1 cellular context compared by ENCODE assay signal in the genomic region with DNA sequence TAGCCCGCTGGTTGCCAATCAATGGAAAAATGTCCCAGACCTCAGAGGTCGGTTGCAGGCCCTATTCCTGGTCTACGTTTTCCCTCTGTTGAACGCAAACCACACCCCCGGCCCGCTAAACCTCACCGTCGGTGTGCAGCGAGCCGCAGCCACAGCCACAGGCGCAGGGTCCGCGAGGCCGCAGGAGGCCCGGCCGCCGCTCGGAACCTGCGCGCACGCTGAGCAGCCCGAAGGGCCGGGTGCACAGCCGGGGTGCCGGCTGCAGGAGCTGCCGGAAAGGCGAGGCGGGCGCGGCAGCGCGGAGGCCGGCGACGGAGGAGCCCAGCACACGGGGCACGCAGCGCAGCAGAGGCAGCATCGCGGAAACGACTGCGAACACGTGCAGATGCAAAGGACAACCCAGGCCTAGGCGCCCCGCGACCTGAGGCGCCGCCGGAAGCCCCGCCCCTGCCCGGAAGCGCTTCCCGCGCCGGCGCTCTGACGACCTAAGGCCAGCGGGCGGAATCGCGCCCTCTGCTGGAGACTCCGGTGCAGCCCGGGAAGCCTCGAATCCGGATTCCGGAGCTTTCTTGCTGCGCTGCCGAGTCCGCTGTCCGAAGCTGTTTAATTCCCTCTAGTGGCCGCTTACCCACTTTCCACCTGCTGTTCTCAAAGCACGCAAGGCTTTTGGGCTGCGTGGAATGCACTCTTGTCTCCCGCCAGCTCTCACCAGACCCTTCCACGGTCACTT.
TF ChIP-seq lines count a peak whose summit lies in the region.

A gene with protein sequence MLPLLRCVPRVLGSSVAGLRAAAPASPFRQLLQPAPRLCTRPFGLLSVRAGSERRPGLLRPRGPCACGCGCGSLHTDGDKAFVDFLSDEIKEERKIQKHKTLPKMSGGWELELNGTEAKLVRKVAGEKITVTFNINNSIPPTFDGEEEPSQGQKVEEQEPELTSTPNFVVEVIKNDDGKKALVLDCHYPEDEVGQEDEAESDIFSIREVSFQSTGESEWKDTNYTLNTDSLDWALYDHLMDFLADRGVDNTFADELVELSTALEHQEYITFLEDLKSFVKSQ (minus strand): TSS at position 440 of the 730 bp plus-strand sequence. CDS start 82 bp downstream, at position 358.

TF ChIP-seq in A549, 52 proteins besides CTCF, POLR2A, EP300 and RAD21 (continued from another document):
- TF ChIP-seq, protein P1, sequence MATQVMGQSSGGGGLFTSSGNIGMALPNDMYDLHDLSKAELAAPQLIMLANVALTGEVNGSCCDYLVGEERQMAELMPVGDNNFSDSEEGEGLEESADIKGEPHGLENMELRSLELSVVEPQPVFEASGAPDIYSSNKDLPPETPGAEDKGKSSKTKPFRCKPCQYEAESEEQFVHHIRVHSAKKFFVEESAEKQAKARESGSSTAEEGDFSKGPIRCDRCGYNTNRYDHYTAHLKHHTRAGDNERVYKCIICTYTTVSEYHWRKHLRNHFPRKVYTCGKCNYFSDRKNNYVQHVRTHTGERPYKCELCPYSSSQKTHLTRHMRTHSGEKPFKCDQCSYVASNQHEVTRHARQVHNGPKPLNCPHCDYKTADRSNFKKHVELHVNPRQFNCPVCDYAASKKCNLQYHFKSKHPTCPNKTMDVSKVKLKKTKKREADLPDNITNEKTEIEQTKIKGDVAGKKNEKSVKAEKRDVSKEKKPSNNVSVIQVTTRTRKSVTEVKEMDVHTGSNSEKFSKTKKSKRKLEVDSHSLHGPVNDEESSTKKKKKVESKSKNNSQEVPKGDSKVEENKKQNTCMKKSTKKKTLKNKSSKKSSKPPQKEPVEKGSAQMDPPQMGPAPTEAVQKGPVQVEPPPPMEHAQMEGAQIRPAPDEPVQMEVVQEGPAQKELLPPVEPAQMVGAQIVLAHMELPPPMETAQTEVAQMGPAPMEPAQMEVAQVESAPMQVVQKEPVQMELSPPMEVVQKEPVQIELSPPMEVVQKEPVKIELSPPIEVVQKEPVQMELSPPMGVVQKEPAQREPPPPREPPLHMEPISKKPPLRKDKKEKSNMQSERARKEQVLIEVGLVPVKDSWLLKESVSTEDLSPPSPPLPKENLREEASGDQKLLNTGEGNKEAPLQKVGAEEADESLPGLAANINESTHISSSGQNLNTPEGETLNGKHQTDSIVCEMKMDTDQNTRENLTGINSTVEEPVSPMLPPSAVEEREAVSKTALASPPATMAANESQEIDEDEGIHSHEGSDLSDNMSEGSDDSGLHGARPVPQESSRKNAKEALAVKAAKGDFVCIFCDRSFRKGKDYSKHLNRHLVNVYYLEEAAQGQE (IDR thresholded peaks at IDR 0.05) = no peak
- TF ChIP-seq RCOR1 (IDR thresholded peaks at IDR 0.05; ENCODE audit: low read depth, low read length) = no peak
- TF ChIP-seq KDM1A (IDR thresholded peaks at IDR 0.05; ENCODE audit: low read depth) = no peak
- no peak for TF ChIP-seq CHD2 (IDR thresholded peaks at IDR 0.05; ENCODE audit: low read length, partially characterized antibody)
- TF ChIP-seq FOSL2 (IDR thresholded peaks at IDR 0.05) = no peak
- no peak for TF ChIP-seq FOSL2 (CRISPR knock-in tag; IDR thresholded peaks at IDR 0.05)
- TF ChIP-seq RARB (CRISPR knock-in tag; IDR thresholded peaks at IDR 0.05) = no peak
- no peak for TF ChIP-seq GATA3 (IDR thresholded peaks at IDR 0.05; ENCODE audit: borderline replicate concordance)
- TF ChIP-seq JUN (IDR thresholded peaks at IDR 0.05) = peak; percentile 88 to 98
- TF ChIP-seq HOXA7 (CRISPR knock-in tag; IDR thresholded peaks at IDR 0.05) = no peak
- TF ChIP-seq TFCP2L1 (CRISPR knock-in tag; IDR thresholded peaks at IDR 0.05) = no peak; the same call in 1 of the 2 replicates
- no peak for TF ChIP-seq POLR2AphosphoS2 (conservative IDR thresholded peaks at IDR 0.05; ENCODE audit: low read length)
- no peak for TF ChIP-seq CBX2 (IDR thresholded peaks at IDR 0.05; ENCODE audit: borderline replicate concordance, low read depth)
- TF ChIP-seq, protein P2, sequence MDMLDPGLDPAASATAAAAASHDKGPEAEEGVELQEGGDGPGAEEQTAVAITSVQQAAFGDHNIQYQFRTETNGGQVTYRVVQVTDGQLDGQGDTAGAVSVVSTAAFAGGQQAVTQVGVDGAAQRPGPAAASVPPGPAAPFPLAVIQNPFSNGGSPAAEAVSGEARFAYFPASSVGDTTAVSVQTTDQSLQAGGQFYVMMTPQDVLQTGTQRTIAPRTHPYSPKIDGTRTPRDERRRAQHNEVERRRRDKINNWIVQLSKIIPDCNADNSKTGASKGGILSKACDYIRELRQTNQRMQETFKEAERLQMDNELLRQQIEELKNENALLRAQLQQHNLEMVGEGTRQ (IDR thresholded peaks at IDR 0.05) = no peak
- no peak for TF ChIP-seq HOXB13 (CRISPR knock-in tag; IDR thresholded peaks at IDR 0.05; ENCODE audit: low read depth)
- TF ChIP-seq KDM5A (IDR thresholded peaks at IDR 0.05) = peak; percentile 52; the same call in 1 of the 2 replicates
- TF ChIP-seq HOXB5 (CRISPR knock-in tag; IDR thresholded peaks at IDR 0.05) = 0 out of 2 replicates have a peak, but pooled peaks have one; percentile 20
- no peak for TF ChIP-seq CEBPB (IDR thresholded peaks at IDR 0.05)
- TF ChIP-seq RNF2 (IDR thresholded peaks at IDR 0.05; ENCODE audit: borderline replicate concordance, low read depth) = no peak
- TF ChIP-seq, protein P3, sequence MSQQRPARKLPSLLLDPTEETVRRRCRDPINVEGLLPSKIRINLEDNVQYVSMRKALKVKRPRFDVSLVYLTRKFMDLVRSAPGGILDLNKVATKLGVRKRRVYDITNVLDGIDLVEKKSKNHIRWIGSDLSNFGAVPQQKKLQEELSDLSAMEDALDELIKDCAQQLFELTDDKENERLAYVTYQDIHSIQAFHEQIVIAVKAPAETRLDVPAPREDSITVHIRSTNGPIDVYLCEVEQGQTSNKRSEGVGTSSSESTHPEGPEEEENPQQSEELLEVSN (IDR thresholded peaks at IDR 0.05; ENCODE audit: borderline replicate concordance, low read depth) = peak; percentile 87
- TF ChIP-seq NR3C1 (IDR thresholded peaks at IDR 0.05) = no peak
- peak; percentile 21; the same call in 1 of the 2 replicates for TF ChIP-seq HDAC2 (IDR thresholded peaks at IDR 0.05)
- no peak for TF ChIP-seq EHMT2 (IDR thresholded peaks at IDR 0.05; ENCODE audit: low read depth)
- TF ChIP-seq MAZ (IDR thresholded peaks at IDR 0.05; ENCODE audit: borderline replicate concordance, low read depth, low read length) = no peak
- TF ChIP-seq ZSCAN20 (CRISPR knock-in tag; IDR thresholded peaks at IDR 0.05) = no peak
- TF ChIP-seq MAFK (IDR thresholded peaks at IDR 0.05; ENCODE audit: partially characterized antibody) = no peak
- no peak for TF ChIP-seq FOSB (CRISPR knock-in tag; IDR thresholded peaks at IDR 0.05)
- TF ChIP-seq RFX5 (IDR thresholded peaks at IDR 0.05) = peak; percentile 67
- TF ChIP-seq, protein P4, sequence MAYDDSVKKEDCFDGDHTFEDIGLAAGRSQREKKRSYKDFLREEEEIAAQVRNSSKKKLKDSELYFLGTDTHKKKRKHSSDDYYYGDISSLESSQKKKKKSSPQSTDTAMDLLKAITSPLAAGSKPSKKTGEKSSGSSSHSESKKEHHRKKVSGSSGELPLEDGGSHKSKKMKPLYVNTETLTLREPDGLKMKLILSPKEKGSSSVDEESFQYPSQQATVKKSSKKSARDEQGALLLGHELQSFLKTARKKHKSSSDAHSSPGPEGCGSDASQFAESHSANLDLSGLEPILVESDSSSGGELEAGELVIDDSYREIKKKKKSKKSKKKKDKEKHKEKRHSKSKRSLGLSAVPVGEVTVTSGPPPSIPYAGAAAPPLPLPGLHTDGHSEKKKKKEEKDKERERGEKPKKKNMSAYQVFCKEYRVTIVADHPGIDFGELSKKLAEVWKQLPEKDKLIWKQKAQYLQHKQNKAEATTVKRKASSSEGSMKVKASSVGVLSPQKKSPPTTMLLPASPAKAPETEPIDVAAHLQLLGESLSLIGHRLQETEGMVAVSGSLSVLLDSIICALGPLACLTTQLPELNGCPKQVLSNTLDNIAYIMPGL (CRISPR knock-in tag; IDR thresholded peaks at IDR 0.05; ENCODE audit: borderline replicate concordance) = peak; percentile 81; the same call in 1 of the 2 replicates
- no peak for TF ChIP-seq HEYL (CRISPR knock-in tag; IDR thresholded peaks at IDR 0.05)
- TF ChIP-seq, protein P5, sequence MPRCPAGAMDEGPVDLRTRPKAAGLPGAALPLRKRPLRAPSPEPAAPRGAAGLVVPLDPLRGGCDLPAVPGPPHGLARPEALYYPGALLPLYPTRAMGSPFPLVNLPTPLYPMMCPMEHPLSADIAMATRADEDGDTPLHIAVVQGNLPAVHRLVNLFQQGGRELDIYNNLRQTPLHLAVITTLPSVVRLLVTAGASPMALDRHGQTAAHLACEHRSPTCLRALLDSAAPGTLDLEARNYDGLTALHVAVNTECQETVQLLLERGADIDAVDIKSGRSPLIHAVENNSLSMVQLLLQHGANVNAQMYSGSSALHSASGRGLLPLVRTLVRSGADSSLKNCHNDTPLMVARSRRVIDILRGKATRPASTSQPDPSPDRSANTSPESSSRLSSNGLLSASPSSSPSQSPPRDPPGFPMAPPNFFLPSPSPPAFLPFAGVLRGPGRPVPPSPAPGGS (IDR thresholded peaks at IDR 0.05) = peak; percentile 85; the same call in 2 of the 3 replicates
- TF ChIP-seq, protein P6, sequence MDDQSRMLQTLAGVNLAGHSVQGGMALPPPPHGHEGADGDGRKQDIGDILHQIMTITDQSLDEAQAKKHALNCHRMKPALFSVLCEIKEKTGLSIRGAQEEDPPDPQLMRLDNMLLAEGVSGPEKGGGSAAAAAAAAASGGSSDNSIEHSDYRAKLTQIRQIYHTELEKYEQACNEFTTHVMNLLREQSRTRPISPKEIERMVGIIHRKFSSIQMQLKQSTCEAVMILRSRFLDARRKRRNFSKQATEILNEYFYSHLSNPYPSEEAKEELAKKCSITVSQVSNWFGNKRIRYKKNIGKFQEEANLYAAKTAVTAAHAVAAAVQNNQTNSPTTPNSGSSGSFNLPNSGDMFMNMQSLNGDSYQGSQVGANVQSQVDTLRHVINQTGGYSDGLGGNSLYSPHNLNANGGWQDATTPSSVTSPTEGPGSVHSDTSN (IDR thresholded peaks at IDR 0.05) = no peak
